15 cellular contexts compared by ENCODE assay signal in genomic region chr2:216188956-216189355, GRCh38.
A peak's percentile ranks its signal among the peaks of the same experiment; 100 is the strongest.
DNase-seq lines count a peak whose midpoint lies in the region; ATAC-seq, FAIRE-seq and TF ChIP-seq lines count a peak whose summit lies in the region.
"Had no signal": no experiment of that assay in that cellular context is flagged by ENCODE, and none has a peak within 500 bp of the region (broad histone marks: within the 10 kb centered on the region; RNA-seq: fewer than 3 reads in every experiment).

No MANE protein-coding gene starts in this region.

- no TSS peak for BruUV-seq in IMR-90 (replicated peaks; lab: Mats Ljungman, UMichigan)

- H3K4ac ChIP-seq in IMR-90 (ENCODE audit: low read depth, low read length), result no peak overlapping the region

- H3K27me3 Mint-ChIP-seq in mesothelial cell of epicardium (ENCODE audit: low read depth), result no peaks in the 10 kb centered on the region

- TF ChIP-seq CTCF in AG10803 (conservative IDR thresholded peaks at IDR 0.05; ENCODE audit: low read length) (no peak), IMR-90 (conservative IDR thresholded peaks at IDR 0.05; ENCODE audit: low read depth, low read length) (no peak), bronchial epithelial cell (IDR thresholded peaks at IDR 0.05; ENCODE audit: insufficient read depth, low read length, severe bottlenecking) (no peak), mesothelial cell of epicardium (IDR thresholded peaks at IDR 0.05; ENCODE audit: unreplicated experiment) (no peak), Peyer's patch (IDR thresholded peaks at IDR 0.05) (no peak)

- peaks cover 11% of the 10 kb centered on the region; the same call in 1 of the 2 replicates for H3K9me1 ChIP-seq in IMR-90 (ENCODE audit: insufficient read depth, low read length)

- intact Hi-C loops in IMR-90 (cut with micrococcal nuclease), result no loop called here
- intact Hi-C loops in aorta (cut with DNase I), result no loop called here

- peak overlapping the region; percentile 2; the same call in 1 of the 2 replicates for H3K4me2 ChIP-seq in IMR-90 (ENCODE audit: low read depth, low read length)

- H3K18ac ChIP-seq in IMR-90 (ENCODE audit: low read depth, low read length), result no peak overlapping the region

- H3K9me3 Mint-ChIP-seq in mesothelial cell of epicardium, result no peaks in the 10 kb centered on the region
- H3K9me3 Mint-ChIP-seq: CD14-positive monocyte had no signal

- H3K23ac ChIP-seq in IMR-90 (ENCODE audit: low read depth, low read length), result peak overlapping the region; percentile 58

- no peak overlapping the region for H2AFZ ChIP-seq in IMR-90 (replicated peaks; ENCODE audit: low read length, poor library complexity)

- H3K14ac ChIP-seq in IMR-90 (replicated peaks; ENCODE audit: low read depth, low read length), result no peak overlapping the region

- H3K36me3 ChIP-seq in IMR-90 (ENCODE audit: control insufficient read depth, insufficient read depth, low read length), result peaks cover 14% of the 10 kb centered on the region
- peaks cover 10% of the 10 kb centered on the region for H3K36me3 ChIP-seq in bronchial epithelial cell (ENCODE audit: control insufficient read depth, insufficient read depth, low read length)
- H3K36me3 ChIP-seq in aorta (ENCODE audit: control insufficient read depth in 1 of 2, insufficient read depth in 2 of 2, low read length in 1 of 2), result peaks cover 3 to 4% of the 10 kb centered on the region in 2 donors
- peaks cover 0 to 38% (median 0%) of the 10 kb centered on the region in 3 donors for H3K36me3 ChIP-seq in Peyer's patch

- ATAC-seq in IMR-90 (ENCODE audit: low read depth) (peak; percentile 22), aorta (ENCODE audit: low FRiP score) (no peak)
- ATAC-seq: GM12878 had no signal

- dilution Hi-C loops in IMR-90 (cut with HindIII; ENCODE audit: low sequenced_read_pairs, unreplicated experiment), result no loop called here

- H2AK5ac ChIP-seq in IMR-90 (ENCODE audit: low read depth, low read length), result no peak overlapping the region

- H3K9me3 ChIP-seq in IMR-90 (ENCODE audit: control insufficient read depth, insufficient read depth, low read length) (no peaks in the 10 kb centered on the region), aorta (ENCODE audit: control insufficient read depth, low read length) (no peaks in the 10 kb centered on the region), Peyer's patch (no peaks in the 10 kb centered on the region)

- no peak overlapping the region for H3K4me3 Mint-ChIP-seq in mesothelial cell of epicardium
- H3K4me3 Mint-ChIP-seq: CD14-positive monocyte had no signal

- no peak overlapping the region for H3K9ac ChIP-seq in IMR-90 (ENCODE audit: low read depth, low read length)

- no peak overlapping the region for H2BK120ac ChIP-seq in IMR-90 (ENCODE audit: low read depth, low read length)

- peak overlapping the region; percentile 47 for H3K27ac Mint-ChIP-seq in mesothelial cell of epicardium

- WGBS in IMR-90 (ENCODE audit: extremely low coverage in 2 of 2, insufficient read length in 1 of 2), 2 experiments, result 20% methylated on average over 1 of the region's 2 CpGs; no CpG with 5 or more reads in 1 of the 2 experiments
- 17 to 21% methylated on average over 2 of the region's 2 CpGs for WGBS in aorta, 2 donors

- H3K4me1 Mint-ChIP-seq in mesothelial cell of epicardium, result peaks cover 19% of the 10 kb centered on the region

- no peak overlapping the region for H2BK20ac ChIP-seq in IMR-90 (ENCODE audit: low read depth, low read length)

- H4K8ac ChIP-seq in IMR-90 (ENCODE audit: low read depth in 2 of 2, low read length in 2 of 2), result no peak overlapping the region

- TF ChIP-seq RAD21 in IMR-90 (IDR thresholded peaks at IDR 0.05; ENCODE audit: low read length), result no peak

- H3K27ac ChIP-seq in IMR-90 (ENCODE audit: insufficient read depth, low read length), result 0 out of 2 replicates have a peak overlapping the region, but pooled peaks have one; percentile 5
- H3K27ac ChIP-seq in aorta (ENCODE audit: low read depth in 1 of 2, low read length in 2 of 2), result no peak overlapping the region
- H3K27ac ChIP-seq in Peyer's patch, result no peak overlapping the region

- no peak for FAIRE-seq in bronchial epithelial cell (lab: Jason Lieb, UNC)

- H3K36me3 Mint-ChIP-seq in mesothelial cell of epicardium, result peaks cover 25% of the 10 kb centered on the region

- H3K56ac ChIP-seq in IMR-90 (ENCODE audit: extremely low read depth, insufficient read depth, low read length), result no peak overlapping the region

- peaks cover 26% of the 10 kb centered on the region for H4K20me1 ChIP-seq in IMR-90 (ENCODE audit: insufficient read depth, low read length)

- H4K5ac ChIP-seq in IMR-90 (ENCODE audit: low read depth, low read length), result no peak overlapping the region

- POLR2A ChIA-PET in IMR-90 (lab: Charles Lee; ENCODE audit: unreplicated experiment), result no interaction called here

- no peak overlapping the region for H2BK5ac ChIP-seq in IMR-90 (ENCODE audit: low read depth, low read length, poor library complexity, severe bottlenecking)

- H3K4me3 ChIP-seq in AG10803 (ENCODE audit: low read length), result no peak overlapping the region
- no peak overlapping the region for H3K4me3 ChIP-seq in IMR-90 (ENCODE audit: insufficient read depth, low read depth, low read length)
- H3K4me3 ChIP-seq in bronchial epithelial cell (ENCODE audit: low read depth, low read length), result no peak overlapping the region
- no peak overlapping the region for H3K4me3 ChIP-seq in aorta (ENCODE audit: low read length in 2 of 2)
- no peak overlapping the region for H3K4me3 ChIP-seq in Peyer's patch
- H3K4me3 ChIP-seq: GM12878 had no signal

- no peak overlapping the region for H4K91ac ChIP-seq in IMR-90 (ENCODE audit: insufficient read depth, low read depth, low read length)

- DNase-seq in AG10803 (ENCODE audit: low read depth) (peak; percentile 70), IMR-90 (peak; percentile 18), bronchial epithelial cell (ENCODE audit: low read depth) (peak; percentile 82), mesothelial cell of epicardium (ENCODE audit: low spot score in 2 of 2, unreplicated experiment in 2 of 2) (no peak), NOMO-1 treated with dmso at 0.1 percent for 144 hours (lab: John Stamatoyannopoulos, UW; ENCODE audit: unreplicated experiment) (no peak), aorta (no peak), Peyer's patch (no peak), NCI-H2171 (lab: John Stamatoyannopoulos, UW) (no peak)
- DNase-seq: activated T-cell treated with anti-CD3 and anti-CD28 coated beads for 4 hours; effector CD4-positive, alpha-beta T cell; KG1; NCI-H748 treated with DMSO at 0.1 percent for 48 hours; T-helper 2 cell had no signal

- CTCF ChIA-PET in IMR-90 (lab: Yijun Ruan, JAX), result no interaction called here

- no peak overlapping the region for H2BK15ac ChIP-seq in IMR-90 (ENCODE audit: low read depth, low read length)

- TF ChIP-seq POLR2A in IMR-90 (IDR thresholded peaks at IDR 0.05; ENCODE audit: low read depth, low read length) (no peak), Peyer's patch (IDR thresholded peaks at IDR 0.05) (no peak)

- in situ Hi-C loops in IMR-90 (cut with MboI; ENCODE audit: low sequenced_read_pairs), result no loop called here

- no peaks in the 10 kb centered on the region for H3K27me3 ChIP-seq in IMR-90 (ENCODE audit: control insufficient read depth, insufficient read depth, low read length)
- H3K27me3 ChIP-seq in bronchial epithelial cell (ENCODE audit: control insufficient read depth, insufficient read depth, low read length), result no peaks in the 10 kb centered on the region
- no peaks in the 10 kb centered on the region for H3K27me3 ChIP-seq in aorta (ENCODE audit: control insufficient read depth in 1 of 2, insufficient read depth in 2 of 2, low read length in 1 of 2)
- H3K27me3 ChIP-seq in Peyer's patch, result no peaks in the 10 kb centered on the region

- H3K4me1 ChIP-seq in IMR-90 (ENCODE audit: control insufficient read depth, insufficient read depth, low read length), result peaks cover 7% of the 10 kb centered on the region
- peaks cover 0 to 12% of the 10 kb centered on the region in 2 donors for H3K4me1 ChIP-seq in aorta (ENCODE audit: control insufficient read depth in 1 of 2, insufficient read depth in 2 of 2, low read length in 2 of 2)
- peaks cover 0 to 5% (median 0%) of the 10 kb centered on the region in 4 donors for H3K4me1 ChIP-seq in Peyer's patch

- H2AK9ac ChIP-seq in IMR-90 (replicated peaks; ENCODE audit: low read depth, low read length, poor library complexity), result no peak overlapping the region

- peaks cover 24 to 67% of the 10 kb centered on the region in 2 experiments for H3K79me1 ChIP-seq in IMR-90 (ENCODE audit: low read depth in 1 of 2, low read length in 2 of 2)

TF ChIP-seq in IMR-90, 13 proteins besides CTCF, POLR2A, EP300 and RAD21 (continues in another document):
- TF ChIP-seq MAFK (IDR thresholded peaks at IDR 0.05; ENCODE audit: low read depth, low read length) (no peak), MAZ (IDR thresholded peaks at IDR 0.05; ENCODE audit: borderline replicate concordance, low read depth, low read length) (no peak), RCOR1 (IDR thresholded peaks at IDR 0.05; ENCODE audit: insufficient replicate concordance, low read length) (no peak), SMC3 (IDR thresholded peaks at IDR 0.05; ENCODE audit: low read depth, low read length) (no peak), RFX5 (IDR thresholded peaks at IDR 0.05; ENCODE audit: low read depth, low read length) (no peak), FOS (IDR thresholded peaks at IDR 0.05; ENCODE audit: low read depth, low read length) (no peak), MXI1 (IDR thresholded peaks at IDR 0.05; ENCODE audit: borderline replicate concordance, low read depth, low read length) (no peak), CHD1 (IDR thresholded peaks at IDR 0.05; ENCODE audit: low read depth, low read length) (no peak), CEBPB (IDR thresholded peaks at IDR 0.05; ENCODE audit: low read depth, low read length) (no peak), ELK1 (IDR thresholded peaks at IDR 0.05; ENCODE audit: borderline replicate concordance, low read depth, low read length) (no peak), BHLHE40 (IDR thresholded peaks at IDR 0.05; ENCODE audit: low read depth, low read length) (no peak), NFE2L2 (IDR thresholded peaks at IDR 0.05; ENCODE audit: low read depth, low read length) (no peak)

Comparison
In these comparisons a context has a peak if more than half of its experiments do, and no peak if none do; other contexts are left out.
1. DNase-seq: peak in AG10803 (single experiment), IMR-90 (single experiment) and bronchial epithelial cell (single experiment); none in mesothelial cell of epicardium (0 of 2), NOMO-1 treated with dmso at 0.1 percent for 144 hours (single experiment), aorta (0 of 2), Peyer's patch (0 of 3) and NCI-H2171 (single experiment).